Comparison of ENCODE assay signal across 1 cellular context in genomic region chr20:44159125-44159524, GRCh38.
TF ChIP-seq lines count a peak whose summit lies in the region.

No MANE protein-coding gene starts in this region.

TF ChIP-seq in HepG2, 621 proteins besides CTCF, POLR2A, EP300 and RAD21:
- TF ChIP-seq SOX6 (IDR thresholded peaks at IDR 0.05) (0 out of 2 replicates have a peak, but pooled peaks have one; percentile 58), SOX6 (CRISPR knock-in tag; IDR thresholded peaks at IDR 0.05) (no peak), ZBTB40 (IDR thresholded peaks at IDR 0.05) (0 out of 2 replicates have a peak, but pooled peaks have one; percentile 2), ZBTB40 (CRISPR knock-in tag; IDR thresholded peaks at IDR 0.05) (no peak), ZSCAN21 (CRISPR knock-in tag; IDR thresholded peaks at IDR 0.05; ENCODE audit: borderline replicate concordance) (no peak), FOXK2 (IDR thresholded peaks at IDR 0.05) (peak; percentile 1; the same call in 1 of the 2 replicates), MXD1 (CRISPR knock-in tag; IDR thresholded peaks at IDR 0.05) (no peak), CBFB (CRISPR knock-in tag; IDR thresholded peaks at IDR 0.05) (no peak), NBN (conservative IDR thresholded peaks at IDR 0.05) (peak; percentile 39; the same call in 1 of the 2 replicates), STAT5B (CRISPR knock-in tag; IDR thresholded peaks at IDR 0.05) (no peak), ZNF644 (CRISPR knock-in tag; IDR thresholded peaks at IDR 0.05; ENCODE audit: low read depth) (no peak), SAFB2 (CRISPR knock-in tag; IDR thresholded peaks at IDR 0.05; ENCODE audit: borderline replicate concordance, low read depth) (no peak), FOXO4 (CRISPR knock-in tag; conservative IDR thresholded peaks at IDR 0.05) (no peak), NR2F6 (IDR thresholded peaks at IDR 0.05) (no peak), NR2F6 (CRISPR knock-in tag; IDR thresholded peaks at IDR 0.05) (no peak)
